In the genomic region with DNA sequence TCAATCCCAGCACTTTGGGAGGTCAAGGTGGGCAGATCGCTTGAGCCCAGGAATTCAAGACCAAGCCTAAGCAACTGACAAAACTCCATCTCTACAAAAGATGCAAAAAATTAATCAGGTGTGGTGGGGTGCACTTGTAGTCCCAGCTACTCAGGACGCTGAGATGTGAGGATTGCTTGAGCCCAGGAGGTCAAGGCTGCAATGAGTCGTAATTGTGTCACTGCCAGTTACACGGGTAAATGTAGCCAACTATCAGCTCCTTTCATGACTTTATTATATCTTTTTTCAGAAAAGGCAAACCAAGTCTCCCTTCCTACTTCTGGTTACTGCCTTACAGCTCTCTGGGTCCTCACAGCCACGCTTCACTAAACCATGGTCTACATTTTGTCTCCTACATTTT, we compare ENCODE assay signal across 28 cellular contexts. TPM values are rescaled to one million over a fixed set of nuclear protein-coding genes. Genes with fewer than 3 reads are reported as not detected.
DNase-seq lines count a peak whose midpoint lies in the region; ATAC-seq and TF ChIP-seq lines count a peak whose summit lies in the region.
"Had no signal": no experiment of that assay in that cellular context is flagged by ENCODE, and none has a peak within 500 bp of the region (broad histone marks: within the 10 kb centered on the region; RNA-seq: fewer than 3 reads in every experiment).

No MANE protein-coding gene starts in this region.

- H3K27ac Mint-ChIP-seq in stimulated activated memory B cell treated with anti-CD40 and anti-IgM and Interleukin-4, amounts not matched to agents 10 μg/mL and 1 μg/mL and 100 μg/mL, for 72 hours, result no peak overlapping the region
- H3K27ac Mint-ChIP-seq: nephron progenitor cell had no signal

- TF ChIP-seq POLR2A in breast epithelium (IDR thresholded peaks at IDR 0.05), result no peak

- peaks cover 69% of the 10 kb centered on the region for H3K79me2 ChIP-seq in mammary epithelial cell (ENCODE audit: insufficient read depth, low read length)

- H3K4me1 ChIP-seq in mammary epithelial cell (ENCODE audit: insufficient read depth, low read length) (peaks cover 7% of the 10 kb centered on the region), breast epithelium (no peaks in the 10 kb centered on the region)

- no peaks in the 10 kb centered on the region for H4K20me1 ChIP-seq in mammary epithelial cell (ENCODE audit: insufficient read depth, low read length)

- H3K9ac ChIP-seq in mammary epithelial cell (ENCODE audit: insufficient read depth, low read length), result no peak overlapping the region

- H3K4me2 ChIP-seq in mammary epithelial cell (ENCODE audit: insufficient read depth, low read depth, low read length), result no peak overlapping the region

- H3K27me3 ChIP-seq in mammary epithelial cell (ENCODE audit: insufficient read depth, low read length) (no peaks in the 10 kb centered on the region), breast epithelium (no peaks in the 10 kb centered on the region)
- H3K27me3 ChIP-seq: dorsolateral prefrontal cortex, esophagus muscularis mucosa, spleen had no signal

- WGBS in mammary epithelial cell (ENCODE audit: low coverage, missing lambda C conversion rate), result 83% methylated on average over 5 of the region's 5 CpGs

- intact Hi-C loops in mammary epithelial cell (cut with micrococcal nuclease) (no loop called here), breast epithelium (cut with DNase I; ENCODE audit: low total_unique reads) (no loop called here)

- no peak overlapping the region for H3K4me3 Mint-ChIP-seq in stimulated activated memory B cell treated with anti-CD40 and anti-IgM and Interleukin-4, amounts not matched to agents 10 μg/mL and 1 μg/mL and 100 μg/mL, for 72 hours
- H3K4me3 Mint-ChIP-seq: nephron progenitor cell had no signal

- BruUV-seq in mammary epithelial cell (replicated peaks; lab: Mats Ljungman, UMichigan), result no TSS peak

- H3K27me3 Mint-ChIP-seq in stimulated activated memory B cell treated with anti-CD40 and anti-IgM and Interleukin-4, amounts not matched to agents 10 μg/mL and 1 μg/mL and 100 μg/mL, for 72 hours, result no peaks in the 10 kb centered on the region
- H3K27me3 Mint-ChIP-seq: CD4-positive, CD25-positive, alpha-beta regulatory T cell had no signal

- ATAC-seq in stimulated activated memory B cell treated with anti-CD40 and anti-IgM and Interleukin-4, amounts not matched to agents 10 μg/mL and 1 μg/mL and 100 μg/mL, for 72 hours, result no peak
- no peak for ATAC-seq in GM21737 (IDR thresholded peaks at IDR 0.05; ENCODE audit: unreplicated experiment)
- ATAC-seq: activated naive CD4-positive, alpha-beta T cell treated with anti-CD3 and anti-CD28 coated beads, Interleukin-2, amount 50 U/mL, for 72 hours; K562; psoas muscle had no signal

- no peaks in the 10 kb centered on the region for H3K36me3 ChIP-seq in mammary epithelial cell (ENCODE audit: insufficient read depth, low read length)
- no peaks in the 10 kb centered on the region for H3K36me3 ChIP-seq in breast epithelium

- H3K36me3 Mint-ChIP-seq in stimulated activated memory B cell treated with anti-CD40 and anti-IgM and Interleukin-4, amounts not matched to agents 10 μg/mL and 1 μg/mL and 100 μg/mL, for 72 hours, result peaks cover 48% of the 10 kb centered on the region

- in situ Hi-C loops in mammary epithelial cell (cut with MboI; ENCODE audit: low sequenced_read_pairs in 2 of 2), result no loop called here

- CTCF ChIA-PET in mammary epithelial cell (lab: Charles Lee; ENCODE audit: low non-redundant PET), result no interaction called here

- peaks cover 34% of the 10 kb centered on the region for H3K4me1 Mint-ChIP-seq in stimulated activated memory B cell treated with anti-CD40 and anti-IgM and Interleukin-4, amounts not matched to agents 10 μg/mL and 1 μg/mL and 100 μg/mL, for 72 hours

- dilution Hi-C loops in mammary epithelial cell (cut with HindIII; ENCODE audit: low sequenced_read_pairs), result no loop called here

- H3K9me3 Mint-ChIP-seq in stimulated activated memory B cell treated with anti-CD40 and anti-IgM and Interleukin-4, amounts not matched to agents 10 μg/mL and 1 μg/mL and 100 μg/mL, for 72 hours, result no peaks in the 10 kb centered on the region
- H3K9me3 Mint-ChIP-seq: activated naive CD4-positive, alpha-beta T cell treated with anti-CD3 and anti-CD28 coated beads, Interleukin-2, amount 50 U/mL, for 72 hours; CD4-positive, CD25-positive, alpha-beta regulatory T cell had no signal

- no peak overlapping the region for H3K27ac ChIP-seq in mammary epithelial cell (ENCODE audit: insufficient read depth, low read depth, low read length)
- no peak overlapping the region for H3K27ac ChIP-seq in breast epithelium
- H3K27ac ChIP-seq: dorsolateral prefrontal cortex, esophagus muscularis mucosa, HL-60, psoas muscle had no signal

- H3K9me3 ChIP-seq in mammary epithelial cell (replicated peaks; ENCODE audit: insufficient read depth, low read length) (no peaks in the 10 kb centered on the region), breast epithelium (no peaks in the 10 kb centered on the region)
- H3K9me3 ChIP-seq: esophagus muscularis mucosa, psoas muscle had no signal

- no peak for TF ChIP-seq CTCF in mammary epithelial cell (conservative IDR thresholded peaks at IDR 0.05 in 1 of 2, IDR thresholded peaks at IDR 0.05 in 1 of 2; ENCODE audit: extremely low read depth in 1 of 2, insufficient read depth in 1 of 2, low read depth in 1 of 2, low read length in 2 of 2)
- TF ChIP-seq CTCF in breast epithelium (IDR thresholded peaks at IDR 0.05), result no peak

- no peak overlapping the region for H3K4me3 ChIP-seq in mammary epithelial cell (replicated peaks in 1 of 3; ENCODE audit: insufficient read depth in 1 of 3, low read depth in 2 of 3, low read length in 3 of 3)
- H3K4me3 ChIP-seq in breast epithelium, result no peak overlapping the region
- H3K4me3 ChIP-seq: dorsolateral prefrontal cortex, esophagus muscularis mucosa, K562, psoas muscle, spleen had no signal

- DNase-seq in mammary epithelial cell (peak; percentile 23), breast epithelium (ENCODE audit: low spot score in 2 of 2) (no peak), RPMI7951 (ENCODE audit: low read depth) (peak; percentile 16), fibroblast of peridontal ligament (ENCODE audit: extremely low read depth) (peak; percentile 6), activated gamma-delta T cell treated with Interleukin-2 at 50 U/mL for 16 hours (no peak), foreskin melanocyte (no peak)
- DNase-seq: activated CD4-positive, alpha-beta T cell treated with anti-CD3 and anti-CD28 coated beads, Interleukin-2, amount 50 U/mL, for 1 hour; activated T-cell treated with anti-CD3 and anti-CD28 coated beads, Interleukin-2, amount 50 U/mL, for 1 hour; CD4-positive, CD25-positive, alpha-beta regulatory T cell; DMS79; dorsolateral prefrontal cortex; H7; hippocampal formation; kidney; mesendoderm; NCI-H1048; NCI-H2029 treated with DMSO at 0.1 percent for 48 hours; NCI-H446 treated with DMSO at 0.1 percent for 48 hours; nephron progenitor cell; NK-92 treated with Interleukin-12 subunit alpha and Interleukin-12 subunit beta, amount 100 ng/mL, for 24 hours; psoas muscle; spleen had no signal

- H2AFZ ChIP-seq in mammary epithelial cell (ENCODE audit: low read depth, low read length), result no peak overlapping the region

RNA-seq across cellular contexts. Expression of gene SDF2, which starts 4.0 kb away (rescaled TPM):
- total RNA-seq in mammary epithelial cell (10 to 100 TPM; 37.7 to 37.8 TPM), breast epithelium (10 to 100 TPM; 38.1 to 66.6 (median 54.1) TPM)
- 68.3 TPM for polyA plus RNA-seq in mammary epithelial cell
- 33.9 TPM for polyA minus RNA-seq in mammary epithelial cell
- 71.9 and 76.1 TPM in 2 replicates for total RNA-seq in RPMI7951 (2014; rRNA removed; shearing (Covaris generic))

RNA-seq across cellular contexts. Expression of gene SUPT6H, which starts 4.2 kb away (rescaled TPM):
- total RNA-seq in mammary epithelial cell (10 to 100 TPM; 51.7 to 78.9 TPM), breast epithelium (10 to 100 TPM; 62.6 to 69.9 (median 66.7) TPM)
- polyA plus RNA-seq in mammary epithelial cell, result 27.3 TPM
- polyA minus RNA-seq in mammary epithelial cell, result 64.7 TPM
- total RNA-seq in RPMI7951 (2014; rRNA removed; shearing (Covaris generic)), result 15.1 and 16.5 TPM in 2 replicates

RNA-seq across cellular contexts. Expression of gene BLTP2, which starts 12.8 kb away (rescaled TPM):
- total RNA-seq in mammary epithelial cell (100 to 1,000 TPM; 117 to 124 TPM), breast epithelium (100 to 1,000 TPM; 107 to 131 (median 107) TPM)
- 101 TPM for polyA plus RNA-seq in mammary epithelial cell
- polyA minus RNA-seq in mammary epithelial cell, result 262 TPM
- 58.4 and 72.6 TPM in 2 replicates for total RNA-seq in RPMI7951 (2014; rRNA removed; shearing (Covaris generic))

RNA-seq across cellular contexts. Expression of gene RSKR, which starts 43.8 kb away (rescaled TPM):
- 10 to 100 TPM in 1 of 2 donors, 1 to 10 TPM in 1; 3.0 to 12.2 TPM for total RNA-seq in mammary epithelial cell
- 3.4 TPM for polyA plus RNA-seq in mammary epithelial cell
- 20.5 TPM for polyA minus RNA-seq in mammary epithelial cell
- 10 to 100 TPM in 2 of 3 donors, 1 to 10 TPM in 1; 9.3 to 11.1 (median 11.0) TPM for total RNA-seq in breast epithelium
- 2.9 and 3.5 TPM in 2 replicates for total RNA-seq in RPMI7951 (2014; rRNA removed; shearing (Covaris generic))

RNA-seq across cellular contexts. Expression of gene PROCA1, which starts 53.9 kb away (rescaled TPM):
- total RNA-seq in mammary epithelial cell (1 to 10 TPM in 1 of 2 donors, under 1 TPM in 1; 0.17 to 1.1 TPM), breast epithelium (1 to 10 TPM; 1.6 to 2.3 (median 1.6) TPM)
- polyA plus RNA-seq in mammary epithelial cell, result 0.82 TPM
- 7.0 TPM for polyA minus RNA-seq in mammary epithelial cell
- 1.1 and 1.3 TPM in 2 replicates for total RNA-seq in RPMI7951 (2014; rRNA removed; shearing (Covaris generic))

Comparison
In these comparisons a context has a peak if more than half of its experiments do, and no peak if none do; other contexts are left out.
1. DNase-seq: peak in mammary epithelial cell (single experiment), RPMI7951 (single experiment) and fibroblast of peridontal ligament (single experiment); none in breast epithelium (0 of 2), activated gamma-delta T cell treated with Interleukin-2 at 50 U/mL for 16 hours (single experiment) and foreskin melanocyte (single experiment).